15 cellular contexts compared by ENCODE assay signal in the genomic region with DNA sequence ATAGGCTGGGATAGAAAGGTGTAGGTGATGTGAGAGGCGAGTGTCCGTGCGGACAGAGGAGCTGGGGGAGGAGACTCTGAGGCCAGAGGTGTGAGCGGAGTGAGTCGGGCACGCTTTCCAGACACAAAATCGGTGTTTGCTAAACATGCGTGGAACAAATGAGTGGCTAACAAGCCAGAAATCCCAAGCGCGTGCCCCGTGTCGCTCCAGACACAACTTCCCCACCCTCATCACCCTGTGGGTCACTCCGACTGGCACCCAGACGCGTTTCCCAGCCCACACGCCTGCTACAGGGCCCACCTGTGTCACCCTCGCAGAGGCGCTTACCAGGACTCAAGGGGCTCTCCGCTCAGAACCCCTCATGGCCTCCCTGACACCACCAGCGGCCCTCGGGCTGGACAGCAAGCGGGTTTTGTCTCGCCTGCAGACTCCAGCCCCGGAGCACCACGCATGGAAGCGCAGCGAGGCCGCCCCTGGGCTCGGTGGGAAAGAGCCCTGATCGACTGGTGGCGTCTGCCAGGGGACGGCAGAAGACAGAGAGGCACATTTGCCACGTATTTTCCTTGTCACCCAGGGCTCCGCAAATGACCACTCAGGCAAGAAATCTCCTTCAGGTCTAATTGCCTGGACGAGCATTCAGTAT.
"Had no signal": no experiment of that assay in that cellular context is flagged by ENCODE, and none has a peak within 500 bp of the region (broad histone marks: within the 10 kb centered on the region; RNA-seq: fewer than 3 reads in every experiment).

No MANE protein-coding gene starts in this region.

- H3K27me3 Mint-ChIP-seq: activated CD4-positive, alpha-beta T cell treated with anti-CD3 and anti-CD28 coated beads, Interleukin-2, amount 10 ng/mL, durations not matched to agents 7 days and 5 days; activated naive CD8-positive, alpha-beta T cell treated with anti-CD3 and anti-CD28 coated beads, Interleukin-2, amount 50 U/mL, for 24 hours had no signal

- H3K27ac Mint-ChIP-seq: activated CD4-positive, alpha-beta T cell treated with anti-CD3 and anti-CD28 coated beads, Interleukin-2, amount 10 ng/mL, durations not matched to agents 7 days and 5 days; activated naive CD8-positive, alpha-beta T cell treated with anti-CD3 and anti-CD28 coated beads, Interleukin-2, amount 50 U/mL, for 24 hours; activated T-helper 1 cell treated with anti-CD3 and anti-CD28 coated beads, Interleukin-12 subunit alpha, Interleukin-12 subunit beta, Interleukin-2, Interleukin-4 antibody, amounts not matched to agents 30 ng/mL and 10 ng/mL and 1 ng/mL, durations not matched to agents 14 hours and 24 hours and 36 hours; dendritic cell treated with granulocyte-macrophage colony-stimulating factor and Interleukin-4, amounts not matched to agents 40 ng/mL and 50 ng/mL, for 4 days; endodermal cell had no signal

- H3K27me3 ChIP-seq: tibial nerve had no signal

- H3K4me3 Mint-ChIP-seq: activated CD4-positive, alpha-beta T cell treated with anti-CD3 and anti-CD28 coated beads, Interleukin-2, amount 10 ng/mL, durations not matched to agents 7 days and 5 days; activated naive CD8-positive, alpha-beta T cell treated with anti-CD3 and anti-CD28 coated beads, Interleukin-2, amount 50 U/mL, for 24 hours; activated T-helper 1 cell treated with anti-CD3 and anti-CD28 coated beads, Interleukin-12 subunit alpha, Interleukin-12 subunit beta, Interleukin-2, Interleukin-4 antibody, amounts not matched to agents 30 ng/mL and 10 ng/mL and 1 ng/mL, durations not matched to agents 14 hours and 24 hours and 36 hours; dendritic cell treated with granulocyte-macrophage colony-stimulating factor and Interleukin-4, amounts not matched to agents 40 ng/mL and 50 ng/mL, for 4 days; endodermal cell had no signal

- DNase-seq: activated CD4-positive, alpha-beta T cell treated with anti-CD3 and anti-CD28 coated beads, Interleukin-2, amount 10 ng/mL, durations not matched to agents 7 days and 5 days; activated CD8-positive, alpha-beta memory T cell treated with anti-CD3 and anti-CD28 coated beads for 24 hours; activated naive CD4-positive, alpha-beta T cell treated with Interleukin-2 at 50 U/mL for 16 hours; activated naive CD8-positive, alpha-beta T cell treated with anti-CD3 and anti-CD28 coated beads, Interleukin-2, amount 50 U/mL, for 24 hours; aorta; endodermal cell; erythroblast; left ventricle myocardium superior; mesendoderm; stimulated activated CD4-positive, alpha-beta T cell treated with anti-CD3 and anti-CD28 coated beads, Interleukin-2, amount 100 ng/mL, for 48 hours; stimulated activated naive CD4-positive, alpha-beta T cell; substantia nigra had no signal

- H3K4me3 ChIP-seq: tibial nerve had no signal

- H3K4me1 Mint-ChIP-seq: activated CD4-positive, alpha-beta T cell treated with anti-CD3 and anti-CD28 coated beads, Interleukin-2, amount 10 ng/mL, durations not matched to agents 7 days and 5 days; activated naive CD8-positive, alpha-beta T cell treated with anti-CD3 and anti-CD28 coated beads, Interleukin-2, amount 50 U/mL, for 24 hours; endodermal cell had no signal

- H3K36me3 ChIP-seq: tibial nerve had no signal
